Comparison of ENCODE assay signal across 8 cellular contexts in genomic region chr17:59840908-59841666, GRCh38. TPM values are rescaled to one million over a fixed set of nuclear protein-coding genes. Genes with fewer than 3 reads are reported as not detected.
A peak's percentile ranks its signal among the peaks of the same experiment; 100 is the strongest.
DNase-seq lines count a peak whose midpoint lies in the region; ATAC-seq and TF ChIP-seq lines count a peak whose summit lies in the region.

No MANE protein-coding gene starts in this region.

- H3K4me1 ChIP-seq in ES-I3 (ENCODE audit: insufficient read depth, low read length) (peaks cover 19% of the 10 kb centered on the region), OCI-LY3 (ENCODE audit: low read length) (peaks cover 53% of the 10 kb centered on the region), duodenal mucosa (ENCODE audit: control insufficient read depth in 1 of 2, insufficient read depth in 2 of 2, low read length in 2 of 2) (peaks cover 24 to 34% of the 10 kb centered on the region in 2 donors)

- no peak overlapping the region for H3K27ac Mint-ChIP-seq in neural crest cell (ENCODE audit: unreplicated experiment)

- H3K4me3 Mint-ChIP-seq in neural crest cell = peak overlapping the region; percentile 38

- H3K4me1 Mint-ChIP-seq in neural crest cell = peaks cover 56% of the 10 kb centered on the region

- H3K27ac ChIP-seq in OCI-LY3 (ENCODE audit: low read length) (peak overlapping the region; percentile 99), duodenal mucosa (ENCODE audit: low read depth, low read length) (peak overlapping the region; percentile 99)

- H3K27me3 Mint-ChIP-seq in neural crest cell (ENCODE audit: low read depth) = no peaks in the 10 kb centered on the region

- no peak for DNase-seq in neural crest cell (ENCODE audit: low read depth, low spot score)

- H3K36me3 ChIP-seq in ES-I3 (ENCODE audit: insufficient read depth, low read length) (peaks cover 18% of the 10 kb centered on the region), OCI-LY3 (replicated peaks; ENCODE audit: low read depth, low read length) (peaks cover 36% of the 10 kb centered on the region), duodenal mucosa (ENCODE audit: control insufficient read depth in 1 of 2, insufficient read depth in 2 of 2, low read length in 2 of 2) (peaks cover 15 to 26% of the 10 kb centered on the region in 2 donors)

- H3K4me2 ChIP-seq in OCI-LY3 (ENCODE audit: low read length) = peak overlapping the region; percentile 75

- H3K9me3 Mint-ChIP-seq in neural crest cell = no peaks in the 10 kb centered on the region

- TF ChIP-seq CTCF in OCI-LY3 (IDR thresholded peaks at IDR 0.05; ENCODE audit: low read depth, low read length) = no peak
- TF ChIP-seq CTCF in neural crest cell (conservative IDR thresholded peaks at IDR 0.05) = no peak

- H3K9me3 ChIP-seq in ES-I3 (ENCODE audit: control insufficient read depth, insufficient read depth, low read length) (no peaks in the 10 kb centered on the region), OCI-LY3 (ENCODE audit: insufficient read depth, low read length) (no peaks in the 10 kb centered on the region), duodenal mucosa (ENCODE audit: control insufficient read depth in 1 of 2, low read length in 2 of 2) (no peaks in the 10 kb centered on the region)

- H3K79me2 ChIP-seq in OCI-LY3 (ENCODE audit: low read length) = peaks cover 48% of the 10 kb centered on the region

- H3K9ac ChIP-seq in ES-I3 (ENCODE audit: low read depth, low read length) (peak overlapping the region; percentile 83), OCI-LY3 (ENCODE audit: low read length) (peak overlapping the region; percentile 99), duodenal mucosa (ENCODE audit: low read depth in 1 of 2, low read length in 2 of 2) (peak overlapping the region; percentile 89 to 100)

- H3K36me3 Mint-ChIP-seq in neural crest cell (ENCODE audit: low read depth) = peaks cover 9% of the 10 kb centered on the region

- ATAC-seq in GM19395 (IDR thresholded peaks at IDR 0.05; ENCODE audit: unreplicated experiment) (no peak), HG03135 (IDR thresholded peaks at IDR 0.05; ENCODE audit: unreplicated experiment) (no peak), HG03521 (IDR thresholded peaks at IDR 0.05; ENCODE audit: unreplicated experiment) (no peak), GM19467 (IDR thresholded peaks at IDR 0.05; ENCODE audit: unreplicated experiment) (no peak)

- H3K4me3 ChIP-seq in OCI-LY3 (ENCODE audit: low read length) = peak overlapping the region; percentile 96
- H3K4me3 ChIP-seq in duodenal mucosa (ENCODE audit: low read depth in 1 of 2, low read length in 2 of 2) = peak overlapping the region; percentile 84 to 96

- peaks cover 14% of the 10 kb centered on the region; the same call in 1 of the 2 replicates for H3K27me3 ChIP-seq in OCI-LY3 (ENCODE audit: low read depth, low read length)
- H3K27me3 ChIP-seq in duodenal mucosa (ENCODE audit: control insufficient read depth in 1 of 2, insufficient read depth in 2 of 2, low read length in 2 of 2) = no peaks in the 10 kb centered on the region

- no peak overlapping the region for H2AFZ ChIP-seq in OCI-LY3 (ENCODE audit: low read depth, low read length)

- peaks cover 29% of the 10 kb centered on the region for H4K20me1 ChIP-seq in OCI-LY3 (ENCODE audit: insufficient read depth, low read length)

RNA-seq across cellular contexts. Expression of gene TUBD1, which starts 51.7 kb away (rescaled TPM):
- total RNA-seq in neural crest cell = 22.2 and 22.3 TPM in 2 replicates

RNA-seq across cellular contexts. Expression of gene RPS6KB1, which starts 51.8 kb away (rescaled TPM):
- 36.8 and 41.5 TPM in 2 replicates for total RNA-seq in neural crest cell
